Comparison of ENCODE assay signal across 10 cellular contexts in genomic region chrX:21972721-21973120, GRCh38. TPM values are rescaled to one million over a fixed set of nuclear protein-coding genes. Genes with fewer than 3 reads are reported as not detected.
DNase-seq lines count a peak whose midpoint lies in the region; ATAC-seq and TF ChIP-seq lines count a peak whose summit lies in the region.
"Had no signal": no experiment of that assay in that cellular context is flagged by ENCODE, and none has a peak within 500 bp of the region (broad histone marks: within the 10 kb centered on the region; RNA-seq: fewer than 3 reads in every experiment).

No MANE protein-coding gene starts in this region.

- H3K4me1 Mint-ChIP-seq in activated CD4-positive, alpha-beta memory T cell treated with anti-CD3 and anti-CD28 coated beads, Interleukin-2, amount 10 ng/mL, durations not matched to agents 7 days and 5 days, result peaks cover 36% of the 10 kb centered on the region

- ATAC-seq in heart left ventricle, result peak; percentile 66 to 88 (median 78)
- ATAC-seq in gastroesophageal sphincter, result no peak

- H3K36me3 ChIP-seq in heart left ventricle (peaks cover 0 to 47% (median 23%) of the 10 kb centered on the region in 9 donors), stomach (peaks cover 0 to 33% (median 26%) of the 10 kb centered on the region in 4 donors), gastroesophageal sphincter (peaks cover 0 to 33% of the 10 kb centered on the region in 2 donors)

- H3K4me1 ChIP-seq in heart left ventricle (peaks cover 0 to 13% (median 0%) of the 10 kb centered on the region in 12 donors), stomach (peaks cover 0 to 29% (median 4%) of the 10 kb centered on the region in 4 donors), gastroesophageal sphincter (peaks cover 0 to 10% (median 0%) of the 10 kb centered on the region in 3 donors)

- POLR2A ChIA-PET in activated CD4-positive, alpha-beta memory T cell treated with anti-CD3 and anti-CD28 coated beads, Interleukin-2, amount 10 ng/mL, durations not matched to agents 7 days and 5 days (lab: Charles Lee), result interaction anchor here (0.8 to 2.0 kb wide), 3 partner anchors 13 to 134 kb away, joined by 4 to 11 read pairs (median 4); partner anchors contain the start of genes MBTPS2 and SMS

- no peak for TF ChIP-seq POLR2A in heart left ventricle (IDR thresholded peaks at IDR 0.05)
- no peak for TF ChIP-seq POLR2A in stomach (IDR thresholded peaks at IDR 0.05)
- no peak for TF ChIP-seq POLR2A in gastroesophageal sphincter (IDR thresholded peaks at IDR 0.05)

- TF ChIP-seq EP300 in stomach (IDR thresholded peaks at IDR 0.05) (no peak), gastroesophageal sphincter (IDR thresholded peaks at IDR 0.05) (no peak)

- H3K4me3 ChIP-seq in heart left ventricle (no peak overlapping the region), stomach (no peak overlapping the region), gastroesophageal sphincter (no peak overlapping the region)
- H3K4me3 ChIP-seq: BLaER1 treated with 17β-estradiol and CSF1 and Interleukin-3, amounts not matched to agents 10 nM and 100 nM; SK-N-MC had no signal

- peak overlapping the region; percentile 94 for H3K27ac Mint-ChIP-seq in activated CD4-positive, alpha-beta memory T cell treated with anti-CD3 and anti-CD28 coated beads, Interleukin-2, amount 10 ng/mL, durations not matched to agents 7 days and 5 days

- H3K27ac ChIP-seq in heart left ventricle (peak overlapping the region in 1 of 12 donors; percentile 34), stomach (peak overlapping the region; percentile 57 to 75 (median 71)), gastroesophageal sphincter (peak overlapping the region in 1 of 4 donors; percentile 55)
- H3K27ac ChIP-seq: BLaER1 treated with 17β-estradiol and CSF1 and Interleukin-3, amounts not matched to agents 10 nM and 100 nM; SK-N-MC had no signal

- DNase-seq in NCI-H2227 (lab: John Stamatoyannopoulos, UW; ENCODE audit: unreplicated experiment) (peak; percentile 29), NCI-H2227 treated with DMSO at 0.1 percent for 48 hours (lab: John Stamatoyannopoulos, UW) (no peak), heart left ventricle (peak in 1 of 5 donors; percentile 55), stomach (no peak), NCI-H1092 treated with DMSO at 0.1 percent for 48 hours (lab: John Stamatoyannopoulos, UW) (no peak), NCI-H187 treated with DMSO at 0.1 percent for 48 hours (lab: John Stamatoyannopoulos, UW) (no peak)
- peak; percentile 65 for DNase-seq in activated CD4-positive, alpha-beta memory T cell treated with anti-CD3 and anti-CD28 coated beads, Interleukin-2, amount 10 ng/mL, durations not matched to agents 7 days and 5 days

- CTCF ChIA-PET in activated CD4-positive, alpha-beta memory T cell treated with anti-CD3 and anti-CD28 coated beads, Interleukin-2, amount 10 ng/mL, durations not matched to agents 7 days and 5 days (lab: Charles Lee), result interaction anchor here (0.7 to 5.3 kb wide), 8 partner anchors 11 to 776 kb away, joined by 3 to 52 read pairs (median 4); partner anchors contain the start of genes MBTPS2 and SMS

- peaks cover 45% of the 10 kb centered on the region for H3K36me3 Mint-ChIP-seq in activated CD4-positive, alpha-beta memory T cell treated with anti-CD3 and anti-CD28 coated beads, Interleukin-2, amount 10 ng/mL, durations not matched to agents 7 days and 5 days (ENCODE audit: low read depth)

- intact Hi-C loops in heart left ventricle (cut with DNase I), result loop anchor here in 3 of 10 donors (10.0 kb wide), 4 partner anchors 128 to 1448 kb away; partner anchors contain the start of gene SMPX (in 1 of the 3)
- intact Hi-C loops in stomach (cut with DNase I; ENCODE audit: low total_unique reads), result no loop called here

- TF ChIP-seq CTCF in heart left ventricle (IDR thresholded peaks at IDR 0.05) (no peak), stomach (IDR thresholded peaks at IDR 0.05) (no peak), gastroesophageal sphincter (IDR thresholded peaks at IDR 0.05) (no peak)

- H3K9me3 ChIP-seq in heart left ventricle, result no peaks in the 10 kb centered on the region
- H3K9me3 ChIP-seq in stomach, result no peaks in the 10 kb centered on the region
- no peaks in the 10 kb centered on the region for H3K9me3 ChIP-seq in gastroesophageal sphincter
- H3K9me3 ChIP-seq: BLaER1 treated with 17β-estradiol and CSF1 and Interleukin-3, amounts not matched to agents 10 nM and 100 nM had no signal

- 49 to 72% (median 65%) methylated on average over 7 of the region's 7 CpGs for WGBS in heart left ventricle, 4 donors
- WGBS in stomach, 5 donors, result 67 to 91% (median 78%) methylated on average over 7 of the region's 7 CpGs
- WGBS in gastroesophageal sphincter (ENCODE audit: low coverage in 1 of 2), 2 donors, result 59 to 75% methylated on average over 5 to 6 of the region's 7 CpGs

- no peaks in the 10 kb centered on the region for H3K9me3 Mint-ChIP-seq in activated CD4-positive, alpha-beta memory T cell treated with anti-CD3 and anti-CD28 coated beads, Interleukin-2, amount 10 ng/mL, durations not matched to agents 7 days and 5 days

- H3K27me3 ChIP-seq in heart left ventricle (no peaks in the 10 kb centered on the region), stomach (peaks cover 0 to 11% (median 0%) of the 10 kb centered on the region in 3 donors), gastroesophageal sphincter (no peaks in the 10 kb centered on the region)
- H3K27me3 ChIP-seq: BLaER1 treated with 17β-estradiol and CSF1 and Interleukin-3, amounts not matched to agents 10 nM and 100 nM had no signal

- H3K27me3 Mint-ChIP-seq in activated CD4-positive, alpha-beta memory T cell treated with anti-CD3 and anti-CD28 coated beads, Interleukin-2, amount 10 ng/mL, durations not matched to agents 7 days and 5 days, result no peaks in the 10 kb centered on the region

- H3K4me3 Mint-ChIP-seq in activated CD4-positive, alpha-beta memory T cell treated with anti-CD3 and anti-CD28 coated beads, Interleukin-2, amount 10 ng/mL, durations not matched to agents 7 days and 5 days, result no peak overlapping the region

RNA-seq across cellular contexts. Expression of gene SMS, which starts 32.2 kb away (rescaled TPM):
- 10 to 100 TPM; 73.9 TPM for total RNA-seq in activated CD4-positive, alpha-beta memory T cell treated with anti-CD3 and anti-CD28 coated beads, Interleukin-2, amount 10 ng/mL, durations not matched to agents 7 days and 5 days
- 10 to 100 TPM; 25.5 to 77.2 (median 50.2) TPM for total RNA-seq in heart left ventricle
- 100 to 1,000 TPM in 1 of 2 donors, 10 to 100 TPM in 1; 24.0 to 109 TPM for polyA plus RNA-seq in heart left ventricle
- 10 to 100 TPM in 4 of 5 donors, 1 to 10 TPM in 1; 9.6 to 75.8 (median 65.2) TPM for total RNA-seq in stomach
- polyA plus RNA-seq in stomach, result 10 to 100 TPM; 41.2 to 48.8 (median 43.9) TPM
- 10 to 100 TPM; 77.7 to 85.5 (median 83.6) TPM for total RNA-seq in gastroesophageal sphincter

RNA-seq across cellular contexts. Expression of gene PHEX, which starts 59.4 kb away (rescaled TPM):
- total RNA-seq in activated CD4-positive, alpha-beta memory T cell treated with anti-CD3 and anti-CD28 coated beads, Interleukin-2, amount 10 ng/mL, durations not matched to agents 7 days and 5 days, result under 1 TPM; 0.10 to 0.23 TPM
- total RNA-seq in heart left ventricle (under 1 TPM in 5 of 9 donors, not detected in 4; 0.11 to 0.53 (median 0.34) TPM), stomach (under 1 TPM in 2 of 5 donors, not detected in 3; 0.14 to 0.73 TPM), gastroesophageal sphincter (1 to 10 TPM in 1 of 4 donors, under 1 TPM in 3; 0.40 to 1.1 (median 0.67) TPM)
- polyA plus RNA-seq in heart left ventricle (under 1 TPM in 1 of 2 donors, not detected in 1; 0.01 TPM), stomach (under 1 TPM in 1 of 3 donors, not detected in 2; 0.05 TPM)

Comparison
In these comparisons a context has a peak if more than half of its experiments do, and no peak if none do; other contexts are left out.
1. DNase-seq: peak in NCI-H2227 (single experiment) and activated CD4-positive, alpha-beta memory T cell treated with anti-CD3 and anti-CD28 coated beads, Interleukin-2, amount 10 ng/mL, durations not matched to agents 7 days and 5 days (single experiment); none in NCI-H2227 treated with DMSO at 0.1 percent for 48 hours (single experiment), stomach (single experiment), NCI-H1092 treated with DMSO at 0.1 percent for 48 hours (single experiment) and NCI-H187 treated with DMSO at 0.1 percent for 48 hours (single experiment).